In the genomic region with DNA sequence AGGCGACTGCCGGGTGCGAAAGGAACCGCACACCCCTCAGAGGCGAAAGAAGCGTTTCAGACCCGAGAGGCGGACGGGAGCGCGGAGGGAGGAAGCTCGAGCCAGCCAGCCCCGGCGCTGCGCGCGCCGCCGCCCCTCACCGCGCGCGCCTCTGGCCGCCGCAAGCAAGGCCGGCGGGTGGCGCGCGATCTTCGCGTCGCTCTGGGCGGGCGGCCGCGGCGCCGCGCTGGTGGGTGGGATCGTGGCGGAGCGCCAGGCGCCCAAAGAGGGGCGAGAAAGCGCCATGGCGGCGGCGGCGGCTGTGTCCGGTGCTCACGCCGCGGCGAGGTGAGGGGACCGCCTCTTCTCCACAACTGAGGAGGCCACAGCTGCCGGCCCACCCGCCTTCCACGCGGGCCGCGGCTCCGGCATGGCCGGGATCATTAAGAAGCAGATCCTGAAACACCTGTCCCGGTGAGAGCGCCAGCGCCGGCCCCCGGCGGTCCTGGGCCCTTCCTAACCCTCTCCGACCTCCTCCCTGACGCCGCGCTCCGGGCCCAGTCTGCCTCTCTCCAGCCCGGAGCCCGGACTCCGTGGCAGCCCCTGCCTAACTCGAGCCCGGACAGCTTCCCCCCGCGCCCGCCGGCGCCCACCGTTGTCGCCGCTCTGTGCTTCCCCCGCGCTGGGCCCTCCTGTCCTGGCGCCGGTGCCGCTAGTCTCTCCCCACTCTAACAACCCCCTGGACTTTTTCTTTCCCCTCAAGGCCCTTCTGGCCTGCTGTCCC, we compare ENCODE assay signal across 7 cellular contexts.
DNase-seq lines count a peak whose midpoint lies in the region; ATAC-seq, FAIRE-seq and TF ChIP-seq lines count a peak whose summit lies in the region.

A gene with protein sequence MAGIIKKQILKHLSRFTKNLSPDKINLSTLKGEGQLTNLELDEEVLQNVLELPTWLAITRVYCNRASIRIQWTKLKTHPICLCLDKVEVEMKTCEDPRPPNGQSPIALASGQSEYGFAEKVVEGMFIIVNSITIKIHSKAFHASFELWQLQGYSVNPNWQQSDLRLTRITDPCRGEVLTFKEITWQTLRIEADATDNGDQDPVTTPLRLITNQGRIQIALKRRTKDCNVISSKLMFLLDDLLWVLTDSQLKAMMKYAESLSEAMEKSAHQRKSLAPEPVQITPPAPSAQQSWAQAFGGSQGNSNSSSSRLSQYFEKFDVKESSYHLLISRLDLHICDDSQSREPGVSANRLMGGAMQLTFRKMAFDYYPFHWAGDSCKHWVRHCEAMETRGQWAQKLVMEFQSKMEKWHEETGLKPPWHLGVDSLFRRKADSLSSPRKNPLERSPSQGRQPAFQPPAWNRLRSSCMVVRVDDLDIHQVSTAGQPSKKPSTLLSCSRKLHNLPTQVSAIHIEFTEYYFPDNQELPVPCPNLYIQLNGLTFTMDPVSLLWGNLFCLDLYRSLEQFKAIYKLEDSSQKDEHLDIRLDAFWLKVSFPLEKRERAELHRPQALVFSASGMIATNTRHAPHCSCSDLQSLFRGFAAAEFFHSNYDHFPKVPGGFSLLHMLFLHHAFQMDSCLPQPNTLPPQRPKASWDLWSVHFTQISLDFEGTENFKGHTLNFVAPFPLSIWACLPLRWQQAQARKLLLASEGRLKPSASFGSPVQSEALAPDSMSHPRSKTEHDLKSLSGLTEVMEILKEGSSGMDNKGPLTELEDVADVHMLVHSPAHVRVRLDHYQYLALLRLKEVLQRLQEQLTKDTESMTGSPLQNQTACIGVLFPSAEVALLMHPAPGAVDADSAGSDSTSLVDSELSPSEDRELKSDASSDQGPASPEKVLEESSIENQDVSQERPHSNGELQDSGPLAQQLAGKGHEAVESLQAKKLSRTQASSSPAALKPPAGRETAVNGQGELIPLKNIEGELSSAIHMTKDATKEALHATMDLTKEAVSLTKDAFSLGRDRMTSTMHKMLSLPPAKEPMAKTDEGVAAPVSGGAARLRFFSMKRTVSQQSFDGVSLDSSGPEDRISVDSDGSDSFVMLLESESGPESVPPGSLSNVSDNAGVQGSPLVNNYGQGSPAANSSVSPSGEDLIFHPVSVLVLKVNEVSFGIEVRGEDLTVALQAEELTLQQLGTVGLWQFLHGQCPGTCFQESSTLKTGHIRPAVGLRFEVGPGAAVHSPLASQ (N-terminal part only) (plus strand): TSS at position 242 of the 763 bp plus-strand sequence. CDS start 168 bp downstream, at position 410.

- in situ Hi-C loops in brain microvascular endothelial cell (cut with HindIII; ENCODE audit: low pct_ligation_motif_present, low sequenced_read_pairs): no loop called here

- ATAC-seq in HG02938 (IDR thresholded peaks at IDR 0.05; ENCODE audit: unreplicated experiment): peak; percentile 64

- H3K27me3 ChIP-seq in brain microvascular endothelial cell (replicated peaks): no peaks in the 10 kb centered on the region
- H3K27me3 ChIP-seq in iPS-20b (ENCODE audit: insufficient read depth, low read length): no peaks in the 10 kb centered on the region

- H3K36me3 ChIP-seq in brain microvascular endothelial cell (replicated peaks): no peaks in the 10 kb centered on the region
- H3K36me3 ChIP-seq in iPS-20b (ENCODE audit: insufficient read depth, low read depth, low read length): no peaks in the 10 kb centered on the region; the same call in 1 of the 2 replicates

- FAIRE-seq in GM18507 (lab: Jason Lieb, UNC): peak; percentile 64

- H3K27ac ChIP-seq in brain microvascular endothelial cell: peak within 1 kb of the TSS; percentile 37
- peak within 1 kb of the TSS; percentile 59 for H3K27ac ChIP-seq in iPS-20b (ENCODE audit: low read length)
- H3K27ac ChIP-seq in skin epidermis: peak within 1 kb of the TSS; percentile 29 to 96 (median 88)

- H3K9ac ChIP-seq in iPS-20b (ENCODE audit: low read depth, low read length): peak within 1 kb of the TSS; percentile 92

- DNase-seq in GM18507 (ENCODE audit: extremely low spot score, insufficient read length, low read depth): peak; percentile 89
- peak; percentile 65 to 83 for DNase-seq in NCI-H2081 (lab: John Stamatoyannopoulos, UW)
- peak; percentile 88 for DNase-seq in UCSD-AML1 (lab: John Stamatoyannopoulos, UW; ENCODE audit: unreplicated experiment)
- DNase-seq in brain microvascular endothelial cell: peak; percentile 17

- H3K9me3 ChIP-seq in iPS-20b (ENCODE audit: insufficient read depth, low read depth, low read length): peaks cover 4% of the 10 kb centered on the region; the same call in 1 of the 2 replicates

- no peak for TF ChIP-seq CTCF in brain microvascular endothelial cell (IDR thresholded peaks at IDR 0.05; ENCODE audit: low read depth, low read length, missing control alignments)

- no peaks in the 10 kb centered on the region; the same call in 1 of the 2 replicates for H3K4me1 ChIP-seq in iPS-20b (ENCODE audit: insufficient read depth, low read length)

- H3K4me3 ChIP-seq in brain microvascular endothelial cell (ENCODE audit: low read depth, low read length): peak within 1 kb of the TSS; percentile 77
- H3K4me3 ChIP-seq in iPS-20b (ENCODE audit: low read length): peak within 1 kb of the TSS; percentile 97
- H3K4me3 ChIP-seq in skin epidermis: peak within 1 kb of the TSS; percentile 66 to 85 (median 78)

Comparison
In these comparisons a context has a peak if more than half of its experiments do, and no peak if none do; other contexts are left out.
1. Peak in every context shown above with its lines: DNase-seq, ATAC-seq, H3K4me3 ChIP-seq and H3K27ac ChIP-seq.
2. DNase-seq: peak in every context shown above with its lines; median percentile 89 in GM18507; 88 in UCSD-AML1; 74 in NCI-H2081; 17 in brain microvascular endothelial cell.
3. H3K27ac ChIP-seq: peak in every context shown above with its lines; median percentile 88 in skin epidermis; 59 in iPS-20b; 37 in brain microvascular endothelial cell.